8 cellular contexts compared by ENCODE assay signal in the genomic region with DNA sequence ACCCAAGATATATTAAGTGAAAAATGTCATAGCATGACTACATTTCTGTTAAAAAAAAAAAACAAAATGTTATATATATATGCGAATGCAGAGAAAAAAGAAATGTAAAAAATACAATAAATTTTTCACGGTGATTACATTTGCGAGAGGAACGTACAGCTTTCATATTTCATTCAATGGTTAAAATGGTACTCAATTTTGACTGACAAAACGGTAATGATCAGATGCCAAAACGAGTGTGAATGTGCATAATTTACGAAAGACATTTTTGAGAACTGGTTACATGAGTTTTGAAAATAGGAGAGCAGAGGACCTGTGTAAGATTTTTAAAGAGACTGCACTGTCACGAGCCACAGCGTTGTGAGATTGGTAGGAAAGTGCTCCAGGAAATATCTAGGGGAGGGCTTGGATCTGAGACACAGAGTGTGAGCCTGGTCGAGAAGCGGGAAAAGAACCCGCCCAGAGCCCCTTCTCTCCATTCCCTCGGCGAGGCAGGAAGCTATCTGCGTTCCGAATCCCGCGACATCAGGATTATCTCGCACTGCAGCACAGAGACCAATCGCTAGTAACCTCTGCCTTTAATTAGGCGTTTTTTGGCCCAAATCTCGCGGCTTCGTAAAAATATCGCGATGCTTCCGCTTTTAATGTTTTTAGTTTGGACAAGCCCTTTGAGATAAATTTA.
A peak's percentile ranks its signal among the peaks of the same experiment; 100 is the strongest.
DNase-seq lines count a peak whose midpoint lies in the region; ATAC-seq, FAIRE-seq and TF ChIP-seq lines count a peak whose summit lies in the region.

No MANE protein-coding gene starts in this region.

- TF ChIP-seq CTCF in AG09309 (IDR thresholded peaks at IDR 0.05; ENCODE audit: control insufficient read depth, insufficient read depth, low read depth, low read length, missing control alignments): no peak

- peak; percentile 74 for ATAC-seq in HG03196 (IDR thresholded peaks at IDR 0.05; ENCODE audit: unreplicated experiment)

- FAIRE-seq in islet of Langerhans (lab: Jason Lieb, UNC): peak; percentile 97

- peak; percentile 87 for DNase-seq in AG09309 (ENCODE audit: low read depth)
- DNase-seq in NCI-H345 (lab: John Stamatoyannopoulos, UW): peak; percentile 98
- DNase-seq in activated CD4-positive, CD25-positive, alpha-beta regulatory T cell (lab: John Stamatoyannopoulos, UW): peak; percentile 67 to 88 (median 73)
- peak; percentile 98 for DNase-seq in cerebellar cortex (ENCODE audit: low spot score)
- peak; percentile 80 to 89 for DNase-seq in stimulated activated CD4-positive, alpha-beta T cell treated with anti-CD3 and anti-CD28 coated beads, Interleukin-12 subunit alpha, Interleukin-12 subunit beta, amount 100 ng/mL, for 24 hours (ENCODE audit: low read depth in 2 of 2)

- in situ Hi-C loops in GM18951 (cut with MboI; ENCODE audit: low sequenced_read_pairs, unreplicated experiment): no loop called here

- H3K4me3 ChIP-seq in AG09309 (ENCODE audit: control insufficient read depth, low read depth, low read length): peak overlapping the region; percentile 63

- peak; percentile 90 for TF ChIP-seq POLR2A in GM18951 (IDR thresholded peaks at IDR 0.05; ENCODE audit: extremely low read depth, insufficient read depth, insufficient read length)

Comparison
In these comparisons a context has a peak if more than half of its experiments do, and no peak if none do; other contexts are left out.
1. Peak in every context shown above with its lines: DNase-seq, ATAC-seq and H3K4me3 ChIP-seq.